8 cellular contexts compared by ENCODE assay signal in the genomic region with DNA sequence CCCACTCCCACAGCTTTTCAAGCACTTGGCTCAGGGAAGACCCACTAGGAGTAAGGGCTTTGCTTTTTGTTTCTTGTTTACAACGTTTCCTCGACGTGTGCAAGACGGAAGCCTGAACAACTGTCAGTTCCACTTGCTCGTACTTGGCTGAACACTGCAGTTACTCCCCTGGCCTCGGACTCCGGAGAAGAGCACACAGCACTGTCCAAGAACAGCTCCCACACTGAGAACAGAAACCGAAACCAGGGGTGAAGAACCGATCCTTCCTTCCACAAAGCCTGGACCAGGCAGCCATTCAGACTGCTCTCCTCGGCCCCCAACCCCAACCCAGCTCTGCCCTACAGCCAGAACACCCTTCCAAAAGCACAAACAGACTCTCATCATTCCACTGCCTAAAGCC. TPM values are rescaled to one million over a fixed set of nuclear protein-coding genes. Genes with fewer than 3 reads are reported as not detected.
A peak's percentile ranks its signal among the peaks of the same experiment; 100 is the strongest.
DNase-seq lines count a peak whose midpoint lies in the region; ATAC-seq and TF ChIP-seq lines count a peak whose summit lies in the region.

No MANE protein-coding gene starts in this region.

- H3K27me3 ChIP-seq in skeletal muscle satellite cell (ENCODE audit: control insufficient read depth, insufficient read depth, low read length) = no peaks in the 10 kb centered on the region

- ATAC-seq in HG03457 (IDR thresholded peaks at IDR 0.05; ENCODE audit: unreplicated experiment) = peak; percentile 51
- no peak for ATAC-seq in HG02678 (IDR thresholded peaks at IDR 0.05; ENCODE audit: unreplicated experiment)

- CTCF ChIA-PET in GM10248 (lab: Yijun Ruan, JAX) = interaction anchor here (1.1 to 2.6 kb wide), 4 partner anchors 11 to 185 kb away, joined by 3 to 14 read pairs (median 7); no protein-coding TSS in a partner anchor

- H3K36me3 ChIP-seq in skeletal muscle satellite cell (ENCODE audit: insufficient read depth, low read length) = no peaks in the 10 kb centered on the region

- peak overlapping the region; percentile 71 for H3K9ac ChIP-seq in skeletal muscle satellite cell (ENCODE audit: low read depth, low read length)

- peak overlapping the region; percentile 86 for H3K4me2 ChIP-seq in skeletal muscle satellite cell (ENCODE audit: low read length)

- no peak for TF ChIP-seq CTCF in GM10248 (IDR thresholded peaks at IDR 0.05; ENCODE audit: control extremely low read depth, extremely low read depth, low read depth, missing control alignments)

- H3K4me3 ChIP-seq in skeletal muscle satellite cell (ENCODE audit: low read length) = peak overlapping the region; percentile 67

- H3K9me3 ChIP-seq in skeletal muscle satellite cell (replicated peaks; ENCODE audit: low read length) = no peaks in the 10 kb centered on the region

- peak; percentile 47 for DNase-seq in GM10248 (ENCODE audit: extremely low spot score)
- peak; percentile 48 for DNase-seq in amniotic epithelial cell (ENCODE audit: low read depth)
- peak in 31 of 51 donors; percentile 9 to 78 (median 42) for DNase-seq in hypothalamus (lab: John Stamatoyannopoulos, UW)
- no peak for DNase-seq in COR-L47 (lab: John Stamatoyannopoulos, UW)
- no peak for DNase-seq in NCI-H1417 treated with DMSO at 0.1 percent for 48 hours (lab: John Stamatoyannopoulos, UW)

- POLR2A ChIA-PET in GM10248 (lab: Yijun Ruan, JAX) = interaction anchor here (0.6 kb wide), 1 partner anchor 201 kb away, joined by 9 read pairs; the partner anchor contains the start of genes CASP3 and PRIMPOL

- H3K4me1 ChIP-seq in skeletal muscle satellite cell (ENCODE audit: control insufficient read depth, insufficient read depth, low read length) = peaks cover 42% of the 10 kb centered on the region

RNA-seq across cellular contexts. Expression of gene IRF2, which starts 25.5 kb away (rescaled TPM):
- 21.3 and 31.7 TPM in 2 replicates for total RNA-seq in skeletal muscle satellite cell (2012; rRNA removed)

Comparison
In these comparisons a context has a peak if more than half of its experiments do, and no peak if none do; other contexts are left out.
1. DNase-seq: peak in GM10248 (single experiment), amniotic epithelial cell (single experiment) and hypothalamus (31 of 51); none in COR-L47 (single experiment) and NCI-H1417 treated with DMSO at 0.1 percent for 48 hours (single experiment).